3 cellular contexts compared by ENCODE assay signal in the genomic region with DNA sequence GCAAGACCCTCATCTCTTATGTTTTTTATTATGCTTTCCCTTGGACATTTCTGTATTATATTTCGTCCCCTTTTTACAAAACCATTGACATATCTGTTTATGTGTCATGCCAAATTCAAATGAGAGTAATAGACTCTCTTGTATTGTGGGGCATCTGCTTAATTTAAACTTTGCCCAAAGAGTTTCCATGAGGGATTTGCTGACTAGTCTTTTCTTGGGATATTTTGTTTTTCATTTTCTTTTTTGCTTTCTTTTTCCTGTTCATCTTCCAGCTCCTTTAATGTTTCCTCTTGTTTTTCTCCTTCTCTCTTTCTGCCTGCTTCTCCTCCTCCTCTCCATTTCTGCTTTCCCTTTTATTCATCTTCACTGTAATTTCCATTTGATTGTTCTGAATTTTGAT.
TF ChIP-seq lines count a peak whose summit lies in the region.

No MANE protein-coding gene starts in this region.

TF ChIP-seq in A549, 52 proteins besides CTCF, POLR2A, EP300 and RAD21:
- TF ChIP-seq MAFK (IDR thresholded peaks at IDR 0.05; ENCODE audit: partially characterized antibody) (peak; percentile 65), FOXS1 (CRISPR knock-in tag; IDR thresholded peaks at IDR 0.05) (no peak)

TF ChIP-seq in HEK293, 187 proteins besides CTCF, POLR2A, EP300 and RAD21:
- peak; percentile 57 for TF ChIP-seq PRDM1 (tag by site-specific recombination; IDR thresholded peaks at IDR 0.05)
- no peak for TF ChIP-seq ZNF132 (tag by site-specific recombination; IDR thresholded peaks at IDR 0.05; ENCODE audit: borderline replicate concordance)

TF ChIP-seq in K562, 482 proteins besides CTCF, POLR2A, EP300 and RAD21 (continued from another document):
- TF ChIP-seq PYGO2 (tag; IDR thresholded peaks at IDR 0.05) (no peak), MAFG (tag; conservative IDR thresholded peaks at IDR 0.05) (peak; percentile 49; the same call in 1 of the 2 replicates), MAFF (IDR thresholded peaks at IDR 0.05; ENCODE audit: low read length) (peak; percentile 24; the same call in 1 of the 2 replicates), C11orf30 (IDR thresholded peaks at IDR 0.05; ENCODE audit: low read depth) (peak; percentile 70), MAFK (IDR thresholded peaks at IDR 0.05; ENCODE audit: low read length) (0 out of 2 replicates have a peak, but pooled peaks have one; percentile 7)
- TF ChIP-seq, protein P1, sequence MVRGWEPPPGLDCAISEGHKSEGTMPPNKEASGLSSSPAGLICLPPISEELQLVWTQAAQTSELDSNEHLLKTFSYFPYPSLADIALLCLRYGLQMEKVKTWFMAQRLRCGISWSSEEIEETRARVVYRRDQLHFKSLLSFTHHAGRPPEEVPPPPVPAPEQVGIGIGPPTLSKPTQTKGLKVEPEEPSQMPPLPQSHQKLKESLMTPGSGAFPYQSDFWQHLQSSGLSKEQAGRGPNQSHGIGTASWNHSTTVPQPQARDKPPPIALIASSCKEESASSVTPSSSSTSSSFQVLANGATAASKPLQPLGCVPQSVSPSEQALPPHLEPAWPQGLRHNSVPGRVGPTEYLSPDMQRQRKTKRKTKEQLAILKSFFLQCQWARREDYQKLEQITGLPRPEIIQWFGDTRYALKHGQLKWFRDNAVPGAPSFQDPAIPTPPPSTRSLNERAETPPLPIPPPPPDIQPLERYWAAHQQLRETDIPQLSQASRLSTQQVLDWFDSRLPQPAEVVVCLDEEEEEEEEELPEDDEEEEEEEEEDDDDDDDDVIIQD (CRISPR knock-in tag; IDR thresholded peaks at IDR 0.05) = no peak
